1 cellular context compared by ENCODE assay signal in genomic region chr2:217822296-217823252, GRCh38.
TF ChIP-seq lines count a peak whose summit lies in the region.

No MANE protein-coding gene starts in this region.

TF ChIP-seq in H1, 55 proteins besides CTCF, POLR2A, EP300 and RAD21 (continued from another document):
- no peak for TF ChIP-seq TAF1 (IDR thresholded peaks at IDR 0.05; ENCODE audit: low read depth, low read length)
- no peak for TF ChIP-seq FOSL1 (IDR thresholded peaks at IDR 0.05; ENCODE audit: insufficient read depth, low read depth, low read length)
